ENCODE assay signal across 27 cellular contexts in genomic region chr18:50656841-50657470, GRCh38.
A peak's percentile ranks its signal among the peaks of the same experiment; 100 is the strongest.
DNase-seq lines count a peak whose midpoint lies in the region; ATAC-seq and TF ChIP-seq lines count a peak whose summit lies in the region.
"Had no signal": no experiment of that assay in that cellular context is flagged by ENCODE, and none has a peak within 500 bp of the region (broad histone marks: within the 10 kb centered on the region; RNA-seq: fewer than 3 reads in every experiment).

No MANE protein-coding gene starts in this region.

- no peak for TF ChIP-seq CTCF in heart right ventricle (IDR thresholded peaks at IDR 0.05)

- intact Hi-C loops in heart right ventricle (cut with DNase I) = loop anchor here in 2 of 10 donors (5.0 to 10.0 kb wide), 2 partner anchors 75 to 152 kb away; no protein-coding TSS in a partner anchor

- no peaks in the 10 kb centered on the region for H3K27me3 ChIP-seq in MG63
- H3K27me3 ChIP-seq in heart right ventricle = no peaks in the 10 kb centered on the region
- no peaks in the 10 kb centered on the region for H3K27me3 ChIP-seq in rectal smooth muscle tissue (ENCODE audit: control insufficient read depth, insufficient read depth, low read length)
- H3K27me3 ChIP-seq: ascending aorta had no signal

- peak; percentile 37 for DNase-seq in Daoy (ENCODE audit: low read depth)
- DNase-seq in MG63 = peak; percentile 12
- peak in 1 of 2 donors; percentile 39 for DNase-seq in heart right ventricle
- no peak for DNase-seq in ureter (ENCODE audit: low spot score)
- no peak for DNase-seq in NCI-H1048 (lab: John Stamatoyannopoulos, UW)
- DNase-seq: activated CD4-positive, alpha-beta T cell treated with anti-CD3 and anti-CD28 coated beads for 1 hour; activated CD8-positive, alpha-beta T cell treated with anti-CD3 and anti-CD28 coated beads for 36 hours; activated effector memory CD4-positive, alpha-beta T cell treated with anti-CD3 and anti-CD28 coated beads, Interleukin-2, amount 50 U/mL, for 16 hours; activated naive CD8-positive, alpha-beta T cell treated with anti-CD3 and anti-CD28 coated beads, Interleukin-2, amount 10 ng/mL, durations not matched to agents 7 days and 5 days; CD8-positive, alpha-beta memory T cell; central memory CD4-positive, alpha-beta T cell; naive thymus-derived CD8-positive, alpha-beta T cell; NCI-H146; NCI-H446; NCI-H82; occipital lobe; OCI-M1; retina; stimulated activated naive CD4-positive, alpha-beta T cell; T-helper 17 cell had no signal

- H3K27ac ChIP-seq in heart right ventricle (peak overlapping the region in 9 of 10 donors; percentile 4 to 95 (median 88)), rectal smooth muscle tissue (ENCODE audit: low read depth, low read length) (peak overlapping the region; percentile 25)
- H3K27ac ChIP-seq: ascending aorta, thoracic aorta had no signal

- 68 to 71% methylated on average over 8 of the region's 8 CpGs for WGBS in heart right ventricle, 2 donors

- H3K36me3 ChIP-seq in MG63 (no peaks in the 10 kb centered on the region), heart right ventricle (no peaks in the 10 kb centered on the region), rectal smooth muscle tissue (ENCODE audit: control insufficient read depth, insufficient read depth, low read length) (no peaks in the 10 kb centered on the region)
- H3K36me3 ChIP-seq: ascending aorta, thoracic aorta had no signal

- ATAC-seq in heart right ventricle (peak in 4 of 8 donors; percentile 6 to 50 (median 24)), GM19452 (IDR thresholded peaks at IDR 0.05; ENCODE audit: unreplicated experiment) (no peak), HG03442 (IDR thresholded peaks at IDR 0.05; ENCODE audit: unreplicated experiment) (no peak)
- ATAC-seq: activated CD8-positive, alpha-beta T cell treated with anti-CD3 and anti-CD28 coated beads for 36 hours; esophagus mucosa; naive thymus-derived CD8-positive, alpha-beta T cell; SK-N-SH treated with all-trans-retinoic acid at 6 μM for 48 hours; T-helper 17 cell had no signal

- H3K9ac ChIP-seq in rectal smooth muscle tissue (ENCODE audit: low read length) = no peak overlapping the region

- H3K4me3 ChIP-seq in MG63 (no peak overlapping the region), heart right ventricle (no peak overlapping the region), rectal smooth muscle tissue (ENCODE audit: low read length) (no peak overlapping the region)
- H3K4me3 ChIP-seq: ascending aorta, thoracic aorta had no signal

- H3K9me3 ChIP-seq in MG63 (peaks cover 3% of the 10 kb centered on the region; the same call in 1 of the 2 replicates), heart right ventricle (peaks cover 0 to 5% (median 0%) of the 10 kb centered on the region in 11 donors)

- peaks cover 4 to 77% (median 49%) of the 10 kb centered on the region in 9 donors for H3K4me1 ChIP-seq in heart right ventricle
- H3K4me1 ChIP-seq in rectal smooth muscle tissue (ENCODE audit: control insufficient read depth, insufficient read depth, low read length) = peaks cover 37% of the 10 kb centered on the region

Comparison
In these comparisons a context has a peak if more than half of its experiments do, and no peak if none do; other contexts are left out.
1. DNase-seq: peak in Daoy (single experiment) and MG63 (single experiment); none in ureter (single experiment) and NCI-H1048 (single experiment).